In genomic region chr20:48390981-48391380, GRCh38 we compare ENCODE assay signal across 9 cellular contexts.
"Had no signal": no experiment of that assay in that cellular context is flagged by ENCODE, and none has a peak within 500 bp of the region (broad histone marks: within the 10 kb centered on the region; RNA-seq: fewer than 3 reads in every experiment).

No MANE protein-coding gene starts in this region.

- DNase-seq: H9, HCEC 1CT, HFFc6, IMR-90, KG1 had no signal

- H2AFZ ChIP-seq: GM23338 had no signal

- H3K4me3 ChIP-seq: GM23338, K562 had no signal

- ATAC-seq: GM23338, K562 had no signal

- FAIRE-seq: H1, H54, K562 had no signal

- H3K4me2 ChIP-seq: GM23338 had no signal
